In the genomic region with DNA sequence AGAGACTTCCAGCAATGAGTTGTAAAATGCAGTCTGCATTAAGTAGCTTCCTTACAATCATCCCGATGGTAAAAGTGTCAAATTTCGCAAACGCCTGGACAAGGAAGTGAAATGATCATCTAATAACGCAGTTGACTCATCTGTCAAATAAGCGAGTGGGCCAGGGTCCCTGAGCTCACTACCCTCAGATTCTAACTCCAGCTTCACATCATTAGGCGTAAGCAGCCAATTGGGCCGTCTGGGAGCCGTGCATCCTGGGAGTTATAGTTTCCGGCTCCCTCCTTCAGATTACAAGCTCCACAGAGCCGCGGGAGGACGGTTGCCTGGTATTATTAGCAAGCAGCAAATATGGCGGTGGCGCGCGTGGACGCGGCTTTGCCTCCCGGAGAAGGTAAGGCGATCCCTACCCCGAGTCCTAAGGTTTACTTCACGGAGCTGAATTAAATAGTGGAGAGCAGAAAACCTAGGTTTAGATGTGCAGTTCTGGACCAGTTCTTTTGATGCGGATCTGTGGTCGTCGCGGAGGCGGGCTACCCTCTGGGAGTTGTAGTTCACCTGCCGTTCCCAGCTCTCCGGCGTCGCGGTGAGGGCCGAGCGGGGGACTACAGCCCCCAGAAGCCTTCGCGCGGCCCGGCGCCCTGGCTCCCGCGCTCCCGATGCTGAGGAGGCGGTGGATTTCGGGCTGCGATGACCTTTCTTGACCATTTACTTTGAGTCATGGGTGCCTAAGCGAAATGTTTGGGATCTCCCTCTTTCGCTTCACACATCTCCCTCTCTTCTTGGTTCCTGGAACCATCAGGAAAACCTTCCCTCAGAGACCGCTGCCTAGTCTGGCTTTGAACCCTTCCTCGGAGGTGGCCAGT, we compare ENCODE assay signal across 8 cellular contexts. TPM values are rescaled to one million over a fixed set of nuclear protein-coding genes. Genes with fewer than 3 reads are reported as not detected.
DNase-seq lines count a peak whose midpoint lies in the region; ATAC-seq, FAIRE-seq and TF ChIP-seq lines count a peak whose summit lies in the region.

A gene with protein sequence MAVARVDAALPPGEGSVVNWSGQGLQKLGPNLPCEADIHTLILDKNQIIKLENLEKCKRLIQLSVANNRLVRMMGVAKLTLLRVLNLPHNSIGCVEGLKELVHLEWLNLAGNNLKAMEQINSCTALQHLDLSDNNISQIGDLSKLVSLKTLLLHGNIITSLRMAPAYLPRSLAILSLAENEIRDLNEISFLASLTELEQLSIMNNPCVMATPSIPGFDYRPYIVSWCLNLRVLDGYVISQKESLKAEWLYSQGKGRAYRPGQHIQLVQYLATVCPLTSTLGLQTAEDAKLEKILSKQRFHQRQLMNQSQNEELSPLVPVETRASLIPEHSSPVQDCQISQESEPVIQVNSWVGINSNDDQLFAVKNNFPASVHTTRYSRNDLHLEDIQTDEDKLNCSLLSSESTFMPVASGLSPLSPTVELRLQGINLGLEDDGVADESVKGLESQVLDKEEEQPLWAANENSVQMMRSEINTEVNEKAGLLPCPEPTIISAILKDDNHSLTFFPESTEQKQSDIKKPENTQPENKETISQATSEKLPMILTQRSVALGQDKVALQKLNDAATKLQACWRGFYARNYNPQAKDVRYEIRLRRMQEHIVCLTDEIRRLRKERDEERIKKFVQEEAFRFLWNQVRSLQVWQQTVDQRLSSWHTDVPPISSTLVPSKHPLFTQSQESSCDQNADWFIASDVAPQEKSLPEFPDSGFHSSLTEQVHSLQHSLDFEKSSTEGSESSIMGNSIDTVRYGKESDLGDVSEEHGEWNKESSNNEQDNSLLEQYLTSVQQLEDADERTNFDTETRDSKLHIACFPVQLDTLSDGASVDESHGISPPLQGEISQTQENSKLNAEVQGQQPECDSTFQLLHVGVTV (plus strand): TSS at position 286 of the 863 bp plus-strand sequence. CDS start 63 bp downstream, at position 349.

- TF ChIP-seq CTCF in AG09309 (IDR thresholded peaks at IDR 0.05; ENCODE audit: control insufficient read depth, insufficient read depth, low read depth, low read length, missing control alignments) (no peak), kidney (IDR thresholded peaks at IDR 0.05; ENCODE audit: borderline replicate concordance, extremely low read depth, insufficient read depth) (no peak)

- DNase-seq in AG09309 (ENCODE audit: low read depth) (peak; percentile 50), NCI-H446 treated with DMSO at 0.1 percent for 48 hours (lab: John Stamatoyannopoulos, UW) (peak; percentile 90), cerebellar nuclear complex (lab: John Stamatoyannopoulos, UW) (peak; percentile 26 to 85), kidney (peak; percentile 96)
- DNase-seq in stimulated activated CD4-positive, alpha-beta T cell treated with anti-CD3 and anti-CD28 coated beads, Interleukin-15, amount 100 ng/mL, for 24 hours: peak; percentile 94

- FAIRE-seq in kidney (lab: Jason Lieb, UNC): peak; percentile 61

- peak within 1 kb of the TSS; percentile 81 to 87 for H3K9ac ChIP-seq in kidney (ENCODE audit: low read length in 2 of 2)

- peak within 1 kb of the TSS; percentile 75 to 96 for H3K27ac ChIP-seq in kidney (ENCODE audit: low read depth in 2 of 2, low read length in 2 of 2)

- ATAC-seq in GM19035 (IDR thresholded peaks at IDR 0.05; ENCODE audit: unreplicated experiment) (peak; percentile 91), HG03354 (IDR thresholded peaks at IDR 0.05; ENCODE audit: poor library complexity, severe bottlenecking, unreplicated experiment) (peak; percentile 91)
- peak; percentile 95 to 97 for ATAC-seq in activated CD4-positive, CD25-positive, alpha-beta regulatory T cell treated with anti-CD3 and anti-CD28 coated beads, Interleukin-2, amount 50 U/mL, for 24 hours

- H3K4me1 ChIP-seq in kidney (ENCODE audit: control insufficient read depth in 1 of 2, insufficient read depth in 1 of 2, low read depth in 1 of 2, low read length in 2 of 2): peaks cover 0 to 3% of the 10 kb centered on the region in 2 donors

- H3K36me3 ChIP-seq in kidney (ENCODE audit: control insufficient read depth in 1 of 2, insufficient read depth in 2 of 2, low read length in 2 of 2): no peaks in the 10 kb centered on the region

- H3K9me3 ChIP-seq in kidney (ENCODE audit: control insufficient read depth in 1 of 2, low read length in 2 of 2): no peaks in the 10 kb centered on the region

- H3K4me3 ChIP-seq in AG09309 (ENCODE audit: control insufficient read depth, low read depth, low read length): peak within 1 kb of the TSS; percentile 73
- H3K4me3 ChIP-seq in kidney (ENCODE audit: low read length in 2 of 2): peak within 1 kb of the TSS; percentile 92 to 99

- intact Hi-C loops in kidney (cut with DNase I): no loop called here

RNA-seq across cellular contexts. Expression of the gene that starts here (rescaled TPM):
- 7.5 TPM for total RNA-seq in kidney
- polyA plus RNA-seq in kidney (ENCODE audit: insufficient read depth, low read depth, low replicate concordance): 1.7 TPM

Comparison
In these comparisons a context has a peak if more than half of its experiments do, and no peak if none do; other contexts are left out.
1. Peak in every context shown above with its lines: DNase-seq, ATAC-seq, H3K4me3 ChIP-seq and H3K27ac ChIP-seq.